Comparison of ENCODE assay signal across 13 cellular contexts in the genomic region with DNA sequence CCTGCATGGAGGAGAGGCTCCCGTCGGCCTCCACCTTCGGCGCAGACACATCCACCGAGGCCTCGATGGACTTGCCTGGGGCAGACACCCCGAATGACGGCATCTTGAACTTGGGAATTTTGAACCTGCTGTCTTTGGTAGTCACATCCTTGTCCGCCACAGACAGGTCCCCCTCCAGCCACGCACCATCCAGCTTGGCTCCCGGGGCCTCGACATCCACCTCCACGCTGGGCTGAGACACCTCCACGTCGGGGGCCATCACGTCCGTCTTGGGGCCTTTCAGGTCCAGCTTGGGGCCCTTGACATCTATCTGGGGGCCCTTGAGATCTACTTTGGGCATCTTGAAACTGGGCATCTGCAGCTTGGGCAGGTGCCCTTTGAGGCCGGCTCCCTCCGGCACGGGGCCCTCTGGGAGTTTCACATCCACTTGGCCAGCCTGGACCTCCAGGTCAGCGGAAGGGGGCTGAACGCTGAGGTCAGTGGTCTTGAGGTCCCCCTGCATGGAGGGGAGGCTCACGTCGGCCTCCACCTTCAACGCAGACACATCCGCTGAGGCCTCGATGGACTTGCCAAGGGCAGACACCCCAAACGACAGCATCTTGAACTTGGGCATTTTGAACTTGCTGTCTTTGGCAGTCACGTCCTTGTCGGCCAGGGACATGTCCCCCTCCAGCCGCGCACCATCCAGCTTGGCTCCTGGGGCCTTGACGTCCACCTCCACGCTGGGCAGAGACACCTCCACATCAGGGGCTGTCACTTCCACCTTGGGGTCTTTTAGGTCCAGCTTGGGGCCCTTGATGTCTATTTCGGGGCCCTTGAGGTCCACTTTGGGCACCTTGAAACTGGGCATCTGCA. TPM values are rescaled to one million over a fixed set of nuclear protein-coding genes. Genes with fewer than 3 reads are reported as not detected.
DNase-seq lines count a peak whose midpoint lies in the region; ATAC-seq and TF ChIP-seq lines count a peak whose summit lies in the region.
"Not testable (repeated sequence)": the region's sequence is repeated elsewhere in the genome, so short reads cannot be mapped to it uniquely, and the experiment has no call there.
"Had no signal": no experiment of that assay in that cellular context is flagged by ENCODE, and none has a peak within 500 bp of the region (broad histone marks: within the 10 kb centered on the region; RNA-seq: fewer than 3 reads in every experiment).

No MANE protein-coding gene starts in this region.

- H3K27ac Mint-ChIP-seq in CD14-positive monocyte; glutamatergic neuron (ENCODE audit: unreplicated experiment): not testable (repeated sequence)

- intact Hi-C loops in CD14-positive monocyte (cut with micrococcal nuclease); left cardiac atrium (cut with DNase I); right cardiac atrium (cut with DNase I); lower lobe of right lung (cut with DNase I): not testable (repeated sequence)
- intact Hi-C loops in posterior vena cava (cut with DNase I) = loop anchor here in 1 of 2 donors (1.0 kb wide), 1 partner anchor 19 kb away; no protein-coding TSS in a partner anchor

- not testable (repeated sequence) for H3K4me3 Mint-ChIP-seq in CD14-positive monocyte; glutamatergic neuron (ENCODE audit: unreplicated experiment)

- not testable (repeated sequence) for H3K4me3 ChIP-seq in WERI-Rb-1 (ENCODE audit: low read depth, low read length); right cardiac atrium (ENCODE audit: low read length); lower lobe of right lung

- not testable (repeated sequence) for H3K9me3 Mint-ChIP-seq in CD14-positive monocyte; glutamatergic neuron (ENCODE audit: unreplicated experiment)

- peak; percentile 33 for DNase-seq in CD14-positive monocyte (ENCODE audit: low spot score)
- peak; percentile 2 for DNase-seq in WERI-Rb-1
- peak; percentile 2 for DNase-seq in glutamatergic neuron
- peak; percentile 13 for DNase-seq in left cardiac atrium
- peak in 2 of 3 donors; percentile 36 to 50 for DNase-seq in right cardiac atrium
- peak; percentile 34 for DNase-seq in lower lobe of right lung
- DNase-seq in posterior vena cava (ENCODE audit: low spot score) = peak; percentile 77

- not testable (repeated sequence) for TF ChIP-seq CTCF in CD14-positive monocyte (IDR thresholded peaks at IDR 0.05); WERI-Rb-1 (IDR thresholded peaks at IDR 0.05; ENCODE audit: low read depth, low read length); glutamatergic neuron (IDR thresholded peaks at IDR 0.05; ENCODE audit: partially characterized antibody, unreplicated experiment); lower lobe of right lung (IDR thresholded peaks at IDR 0.05)

- not testable (repeated sequence) for H3K36me3 Mint-ChIP-seq in CD14-positive monocyte; glutamatergic neuron (ENCODE audit: unreplicated experiment)

- not testable (repeated sequence) for H3K4me1 ChIP-seq in right cardiac atrium (ENCODE audit: control insufficient read depth, insufficient read depth, low read length); lower lobe of right lung

- not testable (repeated sequence) for H3K36me3 ChIP-seq in WERI-Rb-1, lower lobe of right lung

- ATAC-seq in left cardiac atrium, right cardiac atrium, lower lobe of right lung: not testable (repeated sequence)

- H3K27ac ChIP-seq in WERI-Rb-1; right cardiac atrium (ENCODE audit: low read length); lower lobe of right lung: not testable (repeated sequence)

- not testable (repeated sequence) for H3K27me3 Mint-ChIP-seq in CD14-positive monocyte (ENCODE audit: low read depth in 3 of 3); glutamatergic neuron (ENCODE audit: unreplicated experiment)

- H3K27me3 ChIP-seq in WERI-Rb-1 (ENCODE audit: insufficient read depth, low read depth, severe bottlenecking); right cardiac atrium (ENCODE audit: control insufficient read depth, insufficient read depth); lower lobe of right lung (ENCODE audit: low read depth): not testable (repeated sequence)

- 93% methylated on average over 35 of the region's 35 CpGs for WGBS in right cardiac atrium

- not testable (repeated sequence) for H3K9me3 ChIP-seq in WERI-Rb-1 (ENCODE audit: severe bottlenecking); right cardiac atrium (ENCODE audit: control insufficient read depth, low read length); lower lobe of right lung

- not testable (repeated sequence) for H3K4me1 Mint-ChIP-seq in CD14-positive monocyte; glutamatergic neuron (ENCODE audit: low read depth, unreplicated experiment)

RNA-seq across cellular contexts. Expression of gene PLD4, which starts 23.4 kb away (rescaled TPM):
- polyA plus RNA-seq in CD14-positive monocyte = 10 to 100 TPM; 15.1 to 15.5 TPM
- not detected for total RNA-seq in glutamatergic neuron (ENCODE audit: unreplicated experiment)
- total RNA-seq in left cardiac atrium = under 1 TPM; 0.13 to 0.24 TPM
- total RNA-seq in right cardiac atrium = under 1 TPM; 0.06 to 0.88 (median 0.20) TPM
- 0.05 TPM for polyA plus RNA-seq in right cardiac atrium
- 1.2 TPM for total RNA-seq in lower lobe of right lung
- under 1 TPM in 1 of 2 donors, not detected in 1; 0.24 TPM for total RNA-seq in posterior vena cava
- total RNA-seq: A673; CD4-positive, alpha-beta memory T cell; CD4-positive, CD25-positive, alpha-beta regulatory T cell; Daoy; G401 had no signal
- polyA plus RNA-seq: CD8-positive, alpha-beta memory T cell had no signal

RNA-seq across cellular contexts. Expression of gene AHNAK2, which starts 30.1 kb away (rescaled TPM):
- polyA plus RNA-seq in CD14-positive monocyte (under 1 TPM in 1 of 2 donors, not detected in 1; 0.01 TPM), right cardiac atrium (2.0 TPM)
- total RNA-seq in glutamatergic neuron (ENCODE audit: unreplicated experiment) (44.8 TPM), left cardiac atrium (1 to 10 TPM; 7.1 to 9.7 TPM), right cardiac atrium (1 to 10 TPM; 2.5 to 5.7 (median 3.3) TPM), lower lobe of right lung (10.8 TPM), posterior vena cava (100 to 1,000 TPM; 242 to 274 TPM)
- total RNA-seq: CD4-positive, CD25-positive, alpha-beta regulatory T cell had no signal
- polyA plus RNA-seq: CD4-positive, alpha-beta memory T cell; CD4-positive, CD25-positive, alpha-beta regulatory T cell; CD8-positive, alpha-beta memory T cell had no signal

RNA-seq across cellular contexts. Expression of gene CLBA1, which starts 37.5 kb away (rescaled TPM):
- polyA plus RNA-seq in CD14-positive monocyte (under 1 TPM; 0.62 to 0.76 TPM), right cardiac atrium (2.4 TPM)
- total RNA-seq in glutamatergic neuron (ENCODE audit: unreplicated experiment) (5.9 TPM), left cardiac atrium (1 to 10 TPM; 1.9 TPM), right cardiac atrium (1 to 10 TPM; 1.8 to 4.2 (median 3.1) TPM), lower lobe of right lung (10.5 TPM), posterior vena cava (1 to 10 TPM; 4.7 to 5.6 TPM)

Comparison
In these comparisons a context has a peak if more than half of its experiments do, and no peak if none do; other contexts are left out.
1. DNase-seq: peak in every context shown above with its lines; median percentile 77 in posterior vena cava; 43 in right cardiac atrium; 34 in lower lobe of right lung; 33 in CD14-positive monocyte; 13 in left cardiac atrium; 2 in WERI-Rb-1; 2 in glutamatergic neuron.